ENCODE assay signal across 8 cellular contexts in genomic region chr15:45714501-45715488, GRCh38.
DNase-seq lines count a peak whose midpoint lies in the region; TF ChIP-seq lines count a peak whose summit lies in the region.

No MANE protein-coding gene starts in this region.

- H3K36me3 ChIP-seq in H7 (replicated peaks; ENCODE audit: control insufficient read depth, insufficient read depth, low read length), result no peaks in the 10 kb centered on the region
- no peaks in the 10 kb centered on the region for H3K36me3 ChIP-seq in stomach

- TF ChIP-seq POLR2A in stomach (IDR thresholded peaks at IDR 0.05), result no peak

- TF ChIP-seq CTCF in WI38 (IDR thresholded peaks at IDR 0.05; ENCODE audit: low read depth, low read length), result peak; percentile 71
- peak in 5 of 7 experiments; percentile 60 to 80 (median 69) for TF ChIP-seq CTCF in stomach (IDR thresholded peaks at IDR 0.05)

- intact Hi-C loops in stomach (cut with DNase I; ENCODE audit: low total_unique reads), result no loop called here

- H3K9me3 ChIP-seq in stomach, result no peaks in the 10 kb centered on the region

- no peak overlapping the region for H3K27ac ChIP-seq in stomach

- no peak for TF ChIP-seq EP300 in stomach (IDR thresholded peaks at IDR 0.05)

- 28 to 33% (median 32%) methylated on average over 28 of the region's 28 CpGs for WGBS in stomach, 5 donors

- peaks cover 0 to 19% (median 6%) of the 10 kb centered on the region in 4 donors for H3K4me1 ChIP-seq in stomach

- H3K27me3 ChIP-seq in H7 (ENCODE audit: control insufficient read depth, insufficient read depth, low read length) (no peaks in the 10 kb centered on the region), stomach (peaks cover 0 to 6% (median 5%) of the 10 kb centered on the region in 3 donors)

- H3K4me3 ChIP-seq in H7 (ENCODE audit: insufficient read depth, low read depth, low read length), result no peak overlapping the region
- H3K4me3 ChIP-seq in WI38 (ENCODE audit: low read depth, low read length), result no peak overlapping the region
- no peak overlapping the region for H3K4me3 ChIP-seq in stomach

- peak; percentile 23 for DNase-seq in DMS 273 treated with DMSO at 0.1 percent for 48 hours (lab: John Stamatoyannopoulos, UW)
- DNase-seq in H7, result peak; percentile 44
- peak; percentile 77 to 80 for DNase-seq in NCI-H2081 (lab: John Stamatoyannopoulos, UW)
- DNase-seq in ecto neural progenitor cell (ENCODE audit: low spot score), result peak; percentile 72
- peak; percentile 61 to 68 for DNase-seq in lung microvascular endothelial cell (ENCODE audit: low read depth in 2 of 2)
- peak; percentile 69 for DNase-seq in stomach
- DNase-seq in GM19238 (ENCODE audit: insufficient read length, low spot score), result no peak
